In genomic region chr5:82277613-82277986, GRCh38 we compare ENCODE assay signal across 7 cellular contexts. TPM values are rescaled to one million over a fixed set of nuclear protein-coding genes. Genes with fewer than 3 reads are reported as not detected.
A peak's percentile ranks its signal among the peaks of the same experiment; 100 is the strongest.
DNase-seq lines count a peak whose midpoint lies in the region; ATAC-seq and TF ChIP-seq lines count a peak whose summit lies in the region.

No MANE protein-coding gene starts in this region.

- H3K27me3 ChIP-seq in H9 (ENCODE audit: insufficient read depth, low read length) (no peaks in the 10 kb centered on the region), rectal smooth muscle tissue (ENCODE audit: control insufficient read depth, insufficient read depth, low read length) (no peaks in the 10 kb centered on the region)

- peaks cover 4% of the 10 kb centered on the region for H3K23me2 ChIP-seq in H9 (ENCODE audit: insufficient read length, low read depth, low read length, poor library complexity, severe bottlenecking)

- H2AK5ac ChIP-seq in H9 (ENCODE audit: insufficient read length, low read length) = no peak overlapping the region

- peaks cover 5% of the 10 kb centered on the region; the same call in 1 of the 2 replicates for H3K79me2 ChIP-seq in H9 (ENCODE audit: insufficient read depth, low read length)

- H3T11ph ChIP-seq in H9 (ENCODE audit: low read length) = no peak overlapping the region

- H2AFZ ChIP-seq in H9 (ENCODE audit: low read length) = no peak overlapping the region

- H3K79me1 ChIP-seq in H9 (ENCODE audit: insufficient read depth, low read depth, low read length, poor library complexity, severe bottlenecking) = no peaks in the 10 kb centered on the region

- no peak overlapping the region for H4K8ac ChIP-seq in H9 (replicated peaks; ENCODE audit: insufficient read length, low read depth, low read length)

- peak overlapping the region; percentile 30; the same call in 1 of the 2 replicates for H3K4ac ChIP-seq in H9 (ENCODE audit: low read depth, low read length)

- no peaks in the 10 kb centered on the region; a peak in 1 of 5 replicates for H3K9me3 Mint-ChIP-seq in H9

- peaks cover 32 to 46% (median 43%) of the 10 kb centered on the region in 3 experiments for H3K36me3 Mint-ChIP-seq in H9 (ENCODE audit: insufficient read depth in 1 of 3, low read depth in 3 of 3)

- peak overlapping the region; percentile 58 for H3K4me2 ChIP-seq in H9 (ENCODE audit: insufficient read depth, insufficient read length, low read length)

- peak overlapping the region; percentile 99 to 100 (median 100) for H3K27ac Mint-ChIP-seq in H9

- no CpG with 5 or more reads among the region's 15 CpGs for WGBS in H9 (ENCODE audit: extremely low coverage, insufficient read length, low lambda C conversion rate)

- H3K56ac ChIP-seq in H9 (ENCODE audit: insufficient read length, low read depth, low read length) = no peak overlapping the region

- ATAC-seq in HG02798 (IDR thresholded peaks at IDR 0.05; ENCODE audit: poor library complexity, unreplicated experiment) = no peak

- H4K5ac ChIP-seq in H9 (ENCODE audit: insufficient read length, low read depth, low read length) = peak overlapping the region; percentile 19

- TF ChIP-seq CTCF in H9 (conservative IDR thresholded peaks at IDR 0.05) (no peak), fibroblast of pulmonary artery (IDR thresholded peaks at IDR 0.05; ENCODE audit: low read length, missing control alignments) (no peak)

- H2BK5ac ChIP-seq in H9 (ENCODE audit: insufficient read length, low read length) = peak overlapping the region; percentile 33

- H3K36me3 ChIP-seq in rectal smooth muscle tissue (ENCODE audit: control insufficient read depth, insufficient read depth, low read length) = peaks cover 16% of the 10 kb centered on the region

- H3K4me3 Mint-ChIP-seq in H9 = peak overlapping the region; percentile 92

- peak overlapping the region; percentile 63 for H3K27ac ChIP-seq in H9 (ENCODE audit: insufficient read length, low read depth, low read length)
- peak overlapping the region; percentile 77 for H3K27ac ChIP-seq in rectal smooth muscle tissue (ENCODE audit: low read depth, low read length)

- H3K4me1 Mint-ChIP-seq in H9 = peaks cover 36 to 47% of the 10 kb centered on the region in 2 experiments

- no peak overlapping the region for H2BK20ac ChIP-seq in H9 (ENCODE audit: low read depth, low read length, poor library complexity, severe bottlenecking)

- H3K4me3 ChIP-seq in fibroblast of pulmonary artery (replicated peaks; ENCODE audit: low read depth, low read length) (peak overlapping the region; percentile 63), rectal smooth muscle tissue (ENCODE audit: low read length) (peak overlapping the region; percentile 97)

- H3K9me3 ChIP-seq in H9 (ENCODE audit: control insufficient read depth, low read depth, low read length) = no peaks in the 10 kb centered on the region

- H2BK120ac ChIP-seq in H9 (ENCODE audit: low read depth, low read length, poor library complexity, severe bottlenecking) = no peak overlapping the region

- H2BK15ac ChIP-seq in H9 (ENCODE audit: low read depth, low read length) = no peak overlapping the region

- H3K27me3 Mint-ChIP-seq in H9 (ENCODE audit: low read depth) = no peaks in the 10 kb centered on the region; the same call in 1 of the 2 replicates

- H2BK12ac ChIP-seq in H9 (ENCODE audit: insufficient read length, low read depth, low read length) = no peak overlapping the region

- peak overlapping the region; percentile 69; the same call in 1 of the 2 replicates for H3K14ac ChIP-seq in H9 (ENCODE audit: insufficient read depth, low read length)

- no peak overlapping the region for H3K23ac ChIP-seq in H9 (ENCODE audit: insufficient read length, low read depth, low read length)

- no peaks in the 10 kb centered on the region for H4K20me1 ChIP-seq in H9 (ENCODE audit: control insufficient read depth, insufficient read depth, insufficient read length)

- H4K91ac ChIP-seq in H9 (ENCODE audit: insufficient read length, low read depth, low read length) = no peak overlapping the region

- peak overlapping the region; percentile 93 for H3K18ac ChIP-seq in H9 (ENCODE audit: insufficient read length, low read depth, low read length)

- no peaks in the 10 kb centered on the region; the same call in 1 of the 2 replicates for H3K4me1 ChIP-seq in H9 (ENCODE audit: insufficient read depth, low read length)
- H3K4me1 ChIP-seq in rectal smooth muscle tissue (ENCODE audit: control insufficient read depth, insufficient read depth, low read length) = peaks cover 5% of the 10 kb centered on the region

- H3K9ac ChIP-seq in H9 (ENCODE audit: extremely low read depth, insufficient read length, low read length) (peak overlapping the region; percentile 99), rectal smooth muscle tissue (ENCODE audit: low read length) (peak overlapping the region; percentile 72)

- DNase-seq in H9 = no peak
- DNase-seq in SW480 (ENCODE audit: low spot score) = peak; percentile 5
- peak; percentile 16 for DNase-seq in fibroblast of pulmonary artery (ENCODE audit: low read depth)
- no peak for DNase-seq in UCSD-AML1 (lab: John Stamatoyannopoulos, UW; ENCODE audit: unreplicated experiment)
- DNase-seq in NCI-H748 (lab: John Stamatoyannopoulos, UW; ENCODE audit: unreplicated experiment) = no peak

RNA-seq across cellular contexts. Expression of gene RPS23, which starts 0.6 kb away (rescaled TPM):
- 2,916 and 2,922 TPM in 2 replicates for total RNA-seq in H9 (2021)

Comparison
In these comparisons a context has a peak if more than half of its experiments do, and no peak if none do; other contexts are left out.
1. DNase-seq: peak in SW480 (single experiment) and fibroblast of pulmonary artery (single experiment); none in H9 (single experiment), UCSD-AML1 (single experiment) and NCI-H748 (single experiment).